ENCODE assay signal across 10 cellular contexts in genomic region chr3:171376125-171376947, GRCh38.
DNase-seq lines count a peak whose midpoint lies in the region; ATAC-seq and TF ChIP-seq lines count a peak whose summit lies in the region.
"Had no signal": no experiment of that assay in that cellular context is flagged by ENCODE, and none has a peak within 500 bp of the region (broad histone marks: within the 10 kb centered on the region; RNA-seq: fewer than 3 reads in every experiment).

No MANE protein-coding gene starts in this region.

- TF ChIP-seq POLR2A in thyroid gland (IDR thresholded peaks at IDR 0.05): peak in 1 of 2 donors; percentile 33

- H3K4me3 Mint-ChIP-seq in activated T-cell treated with anti-CD3 and anti-CD28 coated beads, Interleukin-2, amount 50 U/mL, for 24 hours: no peak overlapping the region

- WGBS in thyroid gland, 2 donors: 63 to 73% methylated on average over 4 of the region's 4 CpGs

- no peaks in the 10 kb centered on the region for H3K36me3 ChIP-seq in adipocyte (ENCODE audit: control insufficient read depth, insufficient read depth, low read length, severe bottlenecking)
- no peaks in the 10 kb centered on the region for H3K36me3 ChIP-seq in thyroid gland
- H3K36me3 ChIP-seq: BE2C had no signal

- H3K27ac Mint-ChIP-seq in activated T-cell treated with anti-CD3 and anti-CD28 coated beads, Interleukin-2, amount 50 U/mL, for 24 hours: peak overlapping the region; percentile 50

- no peak for DNase-seq in activated T-cell treated with anti-CD3 and anti-CD28 coated beads, Interleukin-2, amount 50 U/mL, for 24 hours
- DNase-seq in activated T-cell treated with anti-CD3 and anti-CD28 coated beads for 4 hours (no peak), adipocyte (ENCODE audit: low read depth) (peak; percentile 24), iris pigment epithelial cell (ENCODE audit: low read depth) (peak; percentile 82), thyroid gland (no peak), NCI-H446 treated with DMSO at 0.1 percent for 48 hours (lab: John Stamatoyannopoulos, UW) (no peak)
- no peak for DNase-seq in activated CD4-positive, CD25-positive, alpha-beta regulatory T cell (lab: John Stamatoyannopoulos, UW)
- DNase-seq: BE2C, NCI-H2227 treated with DMSO at 0.1 percent for 48 hours had no signal

- no peaks in the 10 kb centered on the region for H3K36me3 Mint-ChIP-seq in activated T-cell treated with anti-CD3 and anti-CD28 coated beads, Interleukin-2, amount 50 U/mL, for 24 hours (ENCODE audit: low read depth)

- no peak overlapping the region for H3K4me3 ChIP-seq in adipocyte (ENCODE audit: low read length)
- H3K4me3 ChIP-seq in thyroid gland (replicated peaks in 1 of 3): no peak overlapping the region

- H3K9ac ChIP-seq in adipocyte (ENCODE audit: low read length): no peak overlapping the region

- no peak for TF ChIP-seq CTCF in thyroid gland (IDR thresholded peaks at IDR 0.05)

- H3K9me3 ChIP-seq in adipocyte (ENCODE audit: control insufficient read depth, low read length): no peaks in the 10 kb centered on the region
- no peaks in the 10 kb centered on the region for H3K9me3 ChIP-seq in thyroid gland
- H3K9me3 ChIP-seq: BE2C had no signal

- no peaks in the 10 kb centered on the region for H3K27me3 Mint-ChIP-seq in activated T-cell treated with anti-CD3 and anti-CD28 coated beads, Interleukin-2, amount 50 U/mL, for 24 hours

- peak overlapping the region; percentile 83 to 94 (median 84) for H3K27ac ChIP-seq in thyroid gland

- intact Hi-C loops in thyroid gland (cut with DNase I): no loop called here

- peaks cover 34% of the 10 kb centered on the region for H3K4me1 Mint-ChIP-seq in activated T-cell treated with anti-CD3 and anti-CD28 coated beads, Interleukin-2, amount 50 U/mL, for 24 hours (ENCODE audit: low read depth)

- no peak for ATAC-seq in HG02852 (IDR thresholded peaks at IDR 0.05; ENCODE audit: unreplicated experiment)

- H3K9me3 Mint-ChIP-seq in activated T-cell treated with anti-CD3 and anti-CD28 coated beads, Interleukin-2, amount 50 U/mL, for 24 hours: no peaks in the 10 kb centered on the region

- H3K27me3 ChIP-seq in adipocyte (replicated peaks; ENCODE audit: control insufficient read depth, insufficient read depth, low read length) (no peaks in the 10 kb centered on the region), thyroid gland (no peaks in the 10 kb centered on the region)
- H3K27me3 ChIP-seq: BE2C had no signal

- H3K4me1 ChIP-seq in adipocyte (ENCODE audit: control insufficient read depth, insufficient read depth, low read length) (peaks cover 30% of the 10 kb centered on the region), thyroid gland (peaks cover 47 to 51% of the 10 kb centered on the region in 2 donors)

Comparison
In these comparisons a context has a peak if more than half of its experiments do, and no peak if none do; other contexts are left out.
1. DNase-seq: peak in adipocyte (single experiment) and iris pigment epithelial cell (single experiment); none in activated T-cell treated with anti-CD3 and anti-CD28 coated beads, Interleukin-2, amount 50 U/mL, for 24 hours (single experiment), activated T-cell treated with anti-CD3 and anti-CD28 coated beads for 4 hours (single experiment), thyroid gland (0 of 2), NCI-H446 treated with DMSO at 0.1 percent for 48 hours (single experiment) and activated CD4-positive, CD25-positive, alpha-beta regulatory T cell (0 of 4).